21 cellular contexts compared by ENCODE assay signal in the genomic region with DNA sequence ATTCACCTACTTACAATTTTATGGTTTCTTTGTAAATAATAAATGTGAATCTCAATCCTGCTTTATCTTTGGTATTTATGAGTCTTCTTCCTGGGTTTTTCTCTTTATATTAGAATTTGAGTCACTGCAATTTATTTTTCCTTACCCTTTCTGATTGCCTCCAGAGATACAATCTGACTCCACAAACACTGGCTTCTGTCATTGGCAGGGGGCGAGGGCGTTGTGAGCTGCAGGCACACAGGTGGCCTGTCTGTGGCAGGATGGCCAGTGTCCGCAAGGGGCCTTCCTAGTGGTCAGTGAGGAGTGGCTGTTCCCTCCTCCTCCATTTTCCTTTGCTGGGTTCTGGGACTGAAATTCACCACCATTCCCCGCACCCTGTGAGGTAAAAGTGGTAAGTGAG. TPM values are rescaled to one million over a fixed set of nuclear protein-coding genes. Genes with fewer than 3 reads are reported as not detected.
"Had no signal": no experiment of that assay in that cellular context is flagged by ENCODE, and none has a peak within 500 bp of the region (broad histone marks: within the 10 kb centered on the region; RNA-seq: fewer than 3 reads in every experiment).

No MANE protein-coding gene starts in this region.

- H3K36me3 ChIP-seq: brain microvascular endothelial cell, pancreas, vagina had no signal

- H3K36me3 Mint-ChIP-seq: activated naive CD4-positive, alpha-beta T cell treated with anti-CD3 and anti-CD28 coated beads, Interleukin-2, amount 10 ng/mL, durations not matched to agents 7 days and 5 days had no signal

- H3K4me3 ChIP-seq: gastrocnemius medialis, heart left ventricle, left ventricle myocardium inferior, pancreas, tibial artery, vagina had no signal

- H3K27ac ChIP-seq: brain microvascular endothelial cell, left ventricle myocardium inferior, pancreas, vagina had no signal

- H3K4me1 Mint-ChIP-seq: activated CD4-positive, alpha-beta T cell treated with anti-CD3 and anti-CD28 coated beads, Interleukin-2, amount 10 ng/mL, durations not matched to agents 7 days and 5 days; activated naive CD4-positive, alpha-beta T cell treated with anti-CD3 and anti-CD28 coated beads, Interleukin-2, amount 10 ng/mL, durations not matched to agents 7 days and 5 days had no signal

- H3K27me3 ChIP-seq: brain microvascular endothelial cell, gastrocnemius medialis, pancreas, tibial artery, vagina had no signal

- DNase-seq: activated CD4-positive, alpha-beta T cell treated with anti-CD3 and anti-CD28 coated beads, Interleukin-2, amount 10 ng/mL, durations not matched to agents 7 days and 5 days; activated CD8-positive, alpha-beta memory T cell treated with anti-CD3 and anti-CD28 coated beads, Interleukin-2, amount 50 U/mL, for 4 hours; activated effector memory CD4-positive, alpha-beta T cell treated with Interleukin-2 at 50 U/mL for 16 hours; activated naive CD4-positive, alpha-beta T cell treated with anti-CD3 and anti-CD28 coated beads, Interleukin-2, amount 10 ng/mL, durations not matched to agents 7 days and 5 days; activated naive CD8-positive, alpha-beta T cell treated with anti-CD3 and anti-CD28 coated beads, Interleukin-2, amount 50 U/mL, for 24 hours; activated T-cell treated with anti-CD3 and anti-CD28 coated beads, Interleukin-2, amount 50 U/mL, for 4 hours; anterior cingulate cortex; brain microvascular endothelial cell; central memory CD4-positive, alpha-beta T cell; gastrocnemius medialis; heart left ventricle; kidney glomerular epithelial cell; left ventricle myocardium inferior; mammary epithelial cell; pancreas; stimulated activated CD8-positive, alpha-beta memory T cell treated with anti-CD3 and anti-CD28 coated beads, Interleukin-4, amount 100 ng/mL, for 48 hours; stimulated activated naive CD4-positive, alpha-beta T cell; T1000; tibial artery had no signal

- ATAC-seq: activated naive CD8-positive, alpha-beta T cell treated with anti-CD3 and anti-CD28 coated beads, Interleukin-2, amount 50 U/mL, for 24 hours; activated T-cell treated with anti-CD3 and anti-CD28 coated beads, Interleukin-2, amount 50 U/mL, for 4 hours; gastrocnemius medialis; heart left ventricle; pancreas had no signal

- H3K9me3 Mint-ChIP-seq: activated CD4-positive, alpha-beta T cell treated with anti-CD3 and anti-CD28 coated beads, Interleukin-2, amount 10 ng/mL, durations not matched to agents 7 days and 5 days; activated naive CD4-positive, alpha-beta T cell treated with anti-CD3 and anti-CD28 coated beads, Interleukin-2, amount 10 ng/mL, durations not matched to agents 7 days and 5 days; activated T-cell treated with anti-CD3 and anti-CD28 coated beads, Interleukin-2, amount 50 U/mL, for 4 hours had no signal

- H3K9me3 ChIP-seq: gastrocnemius medialis, heart left ventricle, left ventricle myocardium inferior, pancreas, tibial artery, vagina had no signal

- H3K27ac Mint-ChIP-seq: activated CD4-positive, alpha-beta T cell treated with anti-CD3 and anti-CD28 coated beads, Interleukin-2, amount 10 ng/mL, durations not matched to agents 7 days and 5 days; activated naive CD4-positive, alpha-beta T cell treated with anti-CD3 and anti-CD28 coated beads, Interleukin-2, amount 10 ng/mL, durations not matched to agents 7 days and 5 days; activated naive CD8-positive, alpha-beta T cell treated with anti-CD3 and anti-CD28 coated beads, Interleukin-2, amount 50 U/mL, for 24 hours had no signal

- H3K4me3 Mint-ChIP-seq: activated CD4-positive, alpha-beta T cell treated with anti-CD3 and anti-CD28 coated beads, Interleukin-2, amount 10 ng/mL, durations not matched to agents 7 days and 5 days; activated naive CD4-positive, alpha-beta T cell treated with anti-CD3 and anti-CD28 coated beads, Interleukin-2, amount 10 ng/mL, durations not matched to agents 7 days and 5 days; activated naive CD8-positive, alpha-beta T cell treated with anti-CD3 and anti-CD28 coated beads, Interleukin-2, amount 50 U/mL, for 24 hours; activated T-cell treated with anti-CD3 and anti-CD28 coated beads, Interleukin-2, amount 50 U/mL, for 4 hours had no signal

RNA-seq across cellular contexts. Expression of gene MTARC1, which starts 2.0 kb away (rescaled TPM):
- total RNA-seq: activated CD4-positive, alpha-beta T cell treated with anti-CD3 and anti-CD28 coated beads, Interleukin-2, amount 10 ng/mL, durations not matched to agents 7 days and 5 days; T-helper 1 cell treated with Interleukin-12 subunit alpha and Interleukin-12 subunit beta and Interleukin-4 antibody, amounts not matched to agents 30 ng/mL and 1 ng/mL, for 36 hours had no signal

RNA-seq across cellular contexts. Expression of gene MTARC2, which starts 36.6 kb away (rescaled TPM):
- total RNA-seq: activated CD4-positive, alpha-beta T cell treated with anti-CD3 and anti-CD28 coated beads, Interleukin-2, amount 10 ng/mL, durations not matched to agents 7 days and 5 days; T-helper 1 cell treated with Interleukin-12 subunit alpha and Interleukin-12 subunit beta and Interleukin-4 antibody, amounts not matched to agents 30 ng/mL and 1 ng/mL, for 36 hours had no signal
